Comparison of ENCODE assay signal across 13 cellular contexts in genomic region chr9:83466877-83467276, GRCh38.
"Had no signal": no experiment of that assay in that cellular context is flagged by ENCODE, and none has a peak within 500 bp of the region (broad histone marks: within the 10 kb centered on the region; RNA-seq: fewer than 3 reads in every experiment).

No MANE protein-coding gene starts in this region.

- H3K36me3 ChIP-seq: cardiac muscle cell, esophagus squamous epithelium, heart left ventricle had no signal

- DNase-seq: activated CD4-positive, alpha-beta T cell treated with anti-CD3 and anti-CD28 coated beads for 1 hour; activated CD4-positive, alpha-beta T cell treated with anti-CD3 and anti-CD28 coated beads, Interleukin-2, amount 50 U/mL, for 48 hours; activated gamma-delta T cell; activated T-cell treated with anti-CD3 and anti-CD28 coated beads, Interleukin-2, amount 50 U/mL, for 48 hours; esophagus squamous epithelium; foreskin melanocyte; heart left ventricle; mammary epithelial cell; natural killer cell; stimulated activated CD4-positive, alpha-beta T cell treated with anti-CD3 and anti-CD28 coated beads, Interleukin-4, amount 100 ng/mL, for 24 hours; stimulated activated naive CD8-positive, alpha-beta T cell treated with anti-CD3 and anti-CD28 coated beads, Interleukin-15, amount 100 ng/mL, for 72 hours; testis had no signal

- H3K4me3 ChIP-seq: cardiac muscle cell, esophagus squamous epithelium, heart left ventricle, testis had no signal

- H3K4me1 ChIP-seq: testis had no signal

- H3K27me3 ChIP-seq: cardiac muscle cell, esophagus squamous epithelium, heart left ventricle, testis had no signal

- ATAC-seq: heart left ventricle; natural killer cell; stimulated activated naive CD8-positive, alpha-beta T cell treated with anti-CD3 and anti-CD28 coated beads, Interleukin-15, amount 100 ng/mL, for 72 hours had no signal

- H3K9me3 ChIP-seq: esophagus squamous epithelium, heart left ventricle, testis had no signal

- H3K27ac ChIP-seq: cardiac muscle cell, esophagus squamous epithelium, testis had no signal
